23 cellular contexts compared by ENCODE assay signal in genomic region chr12:79057540-79057939, GRCh38.
DNase-seq lines count a peak whose midpoint lies in the region; ATAC-seq, FAIRE-seq and TF ChIP-seq lines count a peak whose summit lies in the region.
"Had no signal": no experiment of that assay in that cellular context is flagged by ENCODE, and none has a peak within 500 bp of the region (broad histone marks: within the 10 kb centered on the region; RNA-seq: fewer than 3 reads in every experiment).

No MANE protein-coding gene starts in this region.

- no peak overlapping the region for H2AFZ ChIP-seq in HCT116 (ENCODE audit: low read depth, low read length, poor library complexity, severe bottlenecking)

- BruUV-seq in HCT116 (replicated peaks; lab: Mats Ljungman, UMichigan), result no TSS peak

- no peaks in the 10 kb centered on the region for H3K9me3 ChIP-seq in HCT116 (ENCODE audit: control insufficient read depth in 1 of 2, insufficient read depth in 1 of 2, low read depth in 1 of 2, low read length in 2 of 2)
- H3K9me3 ChIP-seq: lower lobe of right lung, neutrophil, psoas muscle, thoracic aorta, vagina had no signal

- peaks cover 38 to 57% of the 10 kb centered on the region in 2 experiments for H3K4me1 ChIP-seq in HCT116 (ENCODE audit: control insufficient read depth in 1 of 2, insufficient read depth in 2 of 2, low read length in 2 of 2)
- H3K4me1 ChIP-seq: lower lobe of right lung, psoas muscle, vagina had no signal

- no peak for ATAC-seq in HCT116
- ATAC-seq in HG03135 (IDR thresholded peaks at IDR 0.05; ENCODE audit: unreplicated experiment), result no peak
- ATAC-seq: activated T-cell treated with anti-CD3 and anti-CD28 coated beads, Interleukin-2, amount 50 U/mL, for 72 hours; lower lobe of right lung; psoas muscle had no signal

- H4K20me1 ChIP-seq in HCT116 (ENCODE audit: insufficient read depth), result no peaks in the 10 kb centered on the region; the same call in 1 of the 2 replicates

- H3K27me3 ChIP-seq in HCT116 (ENCODE audit: insufficient read depth, low read length), result no peaks in the 10 kb centered on the region
- H3K27me3 ChIP-seq: cardiac muscle cell, neutrophil, vagina had no signal

- H3K79me2 ChIP-seq in HCT116 (ENCODE audit: insufficient read depth, low read length), result 0 out of 2 replicates have a peak, but pooled peaks cover 2% of the 10 kb centered on the region

- peak overlapping the region; percentile 20; the same call in 1 of the 2 replicates for H3K9ac ChIP-seq in HCT116 (ENCODE audit: low read length)

- H3K27ac ChIP-seq in HCT116 (ENCODE audit: low read depth, low read length), result peak overlapping the region; percentile 48; the same call in 1 of the 2 replicates
- H3K27ac ChIP-seq: cardiac muscle cell, lower lobe of right lung, neutrophil, psoas muscle, thoracic aorta, vagina had no signal

- FAIRE-seq in GM19239 (lab: Jason Lieb, UNC), result peak; percentile 61

- CTCF ChIA-PET in HCT116 (lab: Charles Lee), result no interaction called here

- peak overlapping the region in 1 of 2 experiments; percentile 15; a peak in 1 of 4 replicates for H3K4me3 ChIP-seq in HCT116 (replicated peaks in 1 of 2; ENCODE audit: low read depth in 1 of 2, low read length in 2 of 2)
- H3K4me3 ChIP-seq: cardiac muscle cell, lower lobe of right lung, psoas muscle, thoracic aorta, vagina had no signal

- TF ChIP-seq RAD21 in HCT116 (IDR thresholded peaks at IDR 0.05; ENCODE audit: low read depth), result no peak

- RAD21 ChIA-PET in HCT116 (lab: Charles Lee; ENCODE audit: low non-redundant PET in 1 of 2, low total read pairs in 2 of 2, uncharacterized antibody in 2 of 2, unreplicated experiment in 2 of 2), result no interaction called here

- DNase-seq in GM19239 (ENCODE audit: insufficient read length, low spot score) (no peak), HCT116 (ENCODE audit: low read depth, low spot score) (no peak), M059J (ENCODE audit: low read depth) (peak; percentile 4), Ammon's horn (ENCODE audit: low spot score) (no peak), HUDEP-2 (lab: John Stamatoyannopoulos, UW; ENCODE audit: unreplicated experiment in 76 of 76) (no peak), SKM-1 (lab: John Stamatoyannopoulos, UW; ENCODE audit: unreplicated experiment) (no peak)
- DNase-seq: activated naive CD4-positive, alpha-beta T cell treated with anti-CD3 and anti-CD28 coated beads for 36 hours; activated T-cell treated with anti-CD3 and anti-CD28 coated beads, Interleukin-2, amount 50 U/mL, for 72 hours; AML-193; amygdala; cortex of kidney; KBM-7; lower lobe of right lung; NCI-H1930; NCI-H748 treated with DMSO at 0.1 percent for 48 hours; psoas muscle; SHP77; stimulated activated naive B cell treated with anti-CD40 and anti-IgM and Interleukin-4, amounts not matched to agents 10 μg/mL and 1 μg/mL and 100 μg/mL, for 72 hours had no signal

- no peak for TF ChIP-seq POLR2A in HCT116 (IDR thresholded peaks at IDR 0.05; ENCODE audit: borderline replicate concordance, extremely low read depth, insufficient read depth, insufficient read length)

- TF ChIP-seq CTCF in HCT116 (IDR thresholded peaks at IDR 0.05 in 2 of 3, conservative IDR thresholded peaks at IDR 0.05 in 1 of 3; ENCODE audit: borderline replicate concordance in 1 of 3, insufficient read depth in 1 of 3, low read depth in 2 of 3, low read length in 2 of 3), result no peak

- intact Hi-C loops in HCT116 (cut with micrococcal nuclease), result no loop called here

- POLR2A ChIA-PET in HCT116 (lab: Charles Lee), result no interaction called here

- no peaks in the 10 kb centered on the region for H3K36me3 ChIP-seq in HCT116 (ENCODE audit: control insufficient read depth in 1 of 2, insufficient read depth in 2 of 2, low read length in 2 of 2)
- H3K36me3 ChIP-seq: cardiac muscle cell, lower lobe of right lung, neutrophil, thoracic aorta, vagina had no signal

- H3K4me2 ChIP-seq in HCT116 (ENCODE audit: low read length), result peak overlapping the region; percentile 63

- no peaks in the 10 kb centered on the region for H3K9me2 ChIP-seq in HCT116 (ENCODE audit: insufficient read depth)

TF ChIP-seq in HCT116, 20 proteins besides CTCF, POLR2A, EP300 and RAD21:
- no peak for TF ChIP-seq ZFX (IDR thresholded peaks at IDR 0.05)
- no peak for TF ChIP-seq SIN3A (IDR thresholded peaks at IDR 0.05; ENCODE audit: low read depth)
- TF ChIP-seq ZBTB33 (IDR thresholded peaks at IDR 0.05; ENCODE audit: extremely low read depth, insufficient replicate concordance, low read length), result no peak
- no peak for TF ChIP-seq ATF3 (IDR thresholded peaks at IDR 0.05)
- TF ChIP-seq SRF (IDR thresholded peaks at IDR 0.05; ENCODE audit: low read depth), result no peak
- no peak for TF ChIP-seq REST (IDR thresholded peaks at IDR 0.05; ENCODE audit: low read depth)
- TF ChIP-seq EZH2 (IDR thresholded peaks at IDR 0.05), result no peak
- TF ChIP-seq EZH2phosphoT487 (IDR thresholded peaks at IDR 0.05; ENCODE audit: borderline replicate concordance), result no peak
- no peak for TF ChIP-seq EGR1 (IDR thresholded peaks at IDR 0.05; ENCODE audit: low read depth)
- no peak for TF ChIP-seq FOSL1 (IDR thresholded peaks at IDR 0.05; ENCODE audit: low read depth)
- no peak for TF ChIP-seq JUND (IDR thresholded peaks at IDR 0.05)
- no peak for TF ChIP-seq CBX3 (IDR thresholded peaks at IDR 0.05; ENCODE audit: low read depth)
